In the genomic region with DNA sequence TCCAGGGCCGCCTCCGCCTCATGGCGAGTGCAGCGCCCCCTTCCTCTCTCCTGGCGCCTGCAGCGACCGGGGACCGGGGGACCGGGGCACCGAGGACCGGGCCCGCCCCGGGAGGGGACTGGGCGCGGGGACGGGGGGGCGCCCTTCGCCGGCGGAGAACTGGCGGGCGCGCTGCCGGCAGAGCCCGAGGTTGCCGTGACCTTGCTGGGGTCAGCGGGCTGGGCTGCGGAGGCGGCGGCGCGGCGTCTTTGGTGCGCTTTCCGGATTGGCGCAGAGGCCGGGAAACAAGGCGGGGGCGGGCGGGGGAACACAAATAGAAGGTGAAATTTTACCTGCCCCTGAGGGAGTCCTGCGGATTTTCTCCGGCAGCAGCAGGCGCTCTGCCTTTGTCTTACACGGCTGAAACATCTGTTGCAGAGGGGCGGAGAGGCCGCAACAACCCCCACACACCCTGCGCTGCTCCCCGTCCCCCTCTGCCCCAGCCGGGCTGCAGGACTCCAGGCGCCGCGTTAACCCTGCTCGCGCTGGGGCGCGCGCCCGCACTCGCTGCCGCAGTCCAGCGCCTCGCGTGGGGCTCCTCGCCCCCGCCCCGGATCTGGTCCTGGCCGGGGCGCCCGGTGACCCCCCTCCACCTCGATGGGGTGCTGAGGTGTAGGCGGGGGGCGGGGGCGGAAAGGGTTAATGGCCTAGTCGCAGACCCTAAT, we compare ENCODE assay signal across 8 cellular contexts. TPM values are rescaled to one million over a fixed set of nuclear protein-coding genes. Genes with fewer than 3 reads are reported as not detected.
A peak's percentile ranks its signal among the peaks of the same experiment; 100 is the strongest.
DNase-seq lines count a peak whose midpoint lies in the region; ATAC-seq, FAIRE-seq and TF ChIP-seq lines count a peak whose summit lies in the region.

No MANE protein-coding gene starts in this region.

- H3K4me1 Mint-ChIP-seq in endothelial cell (ENCODE audit: unreplicated experiment), result peaks cover 25% of the 10 kb centered on the region
- H3K4me1 Mint-ChIP-seq in stimulated activated naive CD8-positive, alpha-beta T cell treated with anti-CD3 and anti-CD28 coated beads, Interleukin-15, Interleukin-2, amounts not matched to agents 100 ng/mL and 50 ng/mL, for 24 hours (ENCODE audit: low read depth), result peaks cover 26% of the 10 kb centered on the region

- DNase-seq in GM19239 (ENCODE audit: insufficient read length, low spot score) (peak; percentile 59), NCI-H2107 (lab: John Stamatoyannopoulos, UW) (peak; percentile 64), endothelial cell (ENCODE audit: low spot score) (peak; percentile 49)
- peak; percentile 77 for DNase-seq in activated CD8-positive, alpha-beta memory T cell treated with anti-CD3 and anti-CD28 coated beads for 24 hours

- no peaks in the 10 kb centered on the region for H3K36me3 Mint-ChIP-seq in endothelial cell (ENCODE audit: low read depth, unreplicated experiment)
- no peaks in the 10 kb centered on the region for H3K36me3 Mint-ChIP-seq in stimulated activated naive CD8-positive, alpha-beta T cell treated with anti-CD3 and anti-CD28 coated beads, Interleukin-15, Interleukin-2, amounts not matched to agents 100 ng/mL and 50 ng/mL, for 24 hours (ENCODE audit: low read depth)

- peak overlapping the region; percentile 22 for H3K9ac ChIP-seq in mucosa of stomach (ENCODE audit: low read length)

- peaks cover 20% of the 10 kb centered on the region for H3K27me3 Mint-ChIP-seq in endothelial cell (ENCODE audit: unreplicated experiment)
- peaks cover 4% of the 10 kb centered on the region for H3K27me3 Mint-ChIP-seq in stimulated activated naive CD8-positive, alpha-beta T cell treated with anti-CD3 and anti-CD28 coated beads, Interleukin-15, Interleukin-2, amounts not matched to agents 100 ng/mL and 50 ng/mL, for 24 hours

- peak; percentile 35 for TF ChIP-seq CTCF in 22Rv1 (IDR thresholded peaks at IDR 0.05)
- peak; percentile 40 for TF ChIP-seq CTCF in endothelial cell (IDR thresholded peaks at IDR 0.05; ENCODE audit: unreplicated experiment)

- H3K9me3 ChIP-seq in mucosa of stomach (ENCODE audit: control insufficient read depth, low read length), result no peaks in the 10 kb centered on the region

- H3K4me3 ChIP-seq in mucosa of stomach (ENCODE audit: low read length), result peak overlapping the region; percentile 1

- ATAC-seq in HG02623 (IDR thresholded peaks at IDR 0.05; ENCODE audit: unreplicated experiment), result no peak

- no peak for FAIRE-seq in GM19239 (lab: Jason Lieb, UNC)

- no peaks in the 10 kb centered on the region for H3K9me3 Mint-ChIP-seq in endothelial cell (ENCODE audit: unreplicated experiment)
- no peaks in the 10 kb centered on the region for H3K9me3 Mint-ChIP-seq in stimulated activated naive CD8-positive, alpha-beta T cell treated with anti-CD3 and anti-CD28 coated beads, Interleukin-15, Interleukin-2, amounts not matched to agents 100 ng/mL and 50 ng/mL, for 24 hours

- no peak overlapping the region for H3K4me3 Mint-ChIP-seq in endothelial cell (ENCODE audit: unreplicated experiment)
- H3K4me3 Mint-ChIP-seq in stimulated activated naive CD8-positive, alpha-beta T cell treated with anti-CD3 and anti-CD28 coated beads, Interleukin-15, Interleukin-2, amounts not matched to agents 100 ng/mL and 50 ng/mL, for 24 hours, result peak overlapping the region; percentile 68

- H3K4me1 ChIP-seq in mucosa of stomach (ENCODE audit: control insufficient read depth, insufficient read depth, low read length), result peaks cover 49% of the 10 kb centered on the region

- peak overlapping the region; percentile 72 for H3K27ac ChIP-seq in 22Rv1

- H3K27me3 ChIP-seq in mucosa of stomach (ENCODE audit: control insufficient read depth, insufficient read depth, low read length), result peaks cover 16% of the 10 kb centered on the region

- no peak overlapping the region for H3K27ac Mint-ChIP-seq in endothelial cell (ENCODE audit: unreplicated experiment)
- no peak overlapping the region for H3K27ac Mint-ChIP-seq in stimulated activated naive CD8-positive, alpha-beta T cell treated with anti-CD3 and anti-CD28 coated beads, Interleukin-15, Interleukin-2, amounts not matched to agents 100 ng/mL and 50 ng/mL, for 24 hours

- no peaks in the 10 kb centered on the region for H3K36me3 ChIP-seq in mucosa of stomach (ENCODE audit: control insufficient read depth, insufficient read depth, low read length)

RNA-seq across cellular contexts. Expression of a gene that starts 53.5 kb away (rescaled TPM):
- total RNA-seq in endothelial cell (ENCODE audit: unreplicated experiment), result 146 TPM
